ENCODE assay signal across 13 cellular contexts in genomic region chr7:95472521-95473160, GRCh38. TPM values are rescaled to one million over a fixed set of nuclear protein-coding genes. Genes with fewer than 3 reads are reported as not detected.
DNase-seq lines count a peak whose midpoint lies in the region; TF ChIP-seq lines count a peak whose summit lies in the region.
"Had no signal": no experiment of that assay in that cellular context is flagged by ENCODE, and none has a peak within 500 bp of the region (broad histone marks: within the 10 kb centered on the region; RNA-seq: fewer than 3 reads in every experiment).

No MANE protein-coding gene starts in this region.

- no peaks in the 10 kb centered on the region for H3K36me3 Mint-ChIP-seq in CD14-positive monocyte

- no peaks in the 10 kb centered on the region for H3K9me2 ChIP-seq in Karpas-422 (replicated peaks; ENCODE audit: insufficient read depth, low read length)
- no peaks in the 10 kb centered on the region for H3K9me2 ChIP-seq in hepatocyte (replicated peaks; ENCODE audit: insufficient read depth)

- no peak overlapping the region for H3K4me2 ChIP-seq in Karpas-422 (ENCODE audit: low read depth, low read length, poor library complexity, severe bottlenecking)
- H3K4me2 ChIP-seq in hepatocyte: no peak overlapping the region

- no peaks in the 10 kb centered on the region for H3K9me3 Mint-ChIP-seq in CD14-positive monocyte
- H3K9me3 Mint-ChIP-seq: T-helper 1 cell treated with Interleukin-12 subunit alpha and Interleukin-12 subunit beta and Interleukin-4 antibody, amounts not matched to agents 30 μg/mL and 1 μg/mL, for 36 hours had no signal

- no peak overlapping the region for H3K4me3 Mint-ChIP-seq in CD14-positive monocyte
- H3K4me3 Mint-ChIP-seq: T-helper 1 cell treated with Interleukin-12 subunit alpha and Interleukin-12 subunit beta and Interleukin-4 antibody, amounts not matched to agents 30 μg/mL and 1 μg/mL, for 36 hours had no signal

- no peak overlapping the region for H3K9ac ChIP-seq in adipocyte (ENCODE audit: low read length)
- H3K9ac ChIP-seq in Karpas-422 (ENCODE audit: low read length): no peak overlapping the region

- H3K9me3 ChIP-seq in adipocyte (ENCODE audit: control insufficient read depth, low read length) (no peaks in the 10 kb centered on the region), Karpas-422 (ENCODE audit: low read length) (no peaks in the 10 kb centered on the region), hepatocyte (ENCODE audit: low read depth) (no peaks in the 10 kb centered on the region)
- H3K9me3 ChIP-seq: Caco-2 had no signal

- H3K27ac ChIP-seq in Karpas-422 (ENCODE audit: low read length) (no peak overlapping the region), hepatocyte (no peak overlapping the region)

- 37% methylated on average over 8 of the region's 8 CpGs for WGBS in hepatocyte (ENCODE audit: low lambda C conversion rate, missing lambda C conversion rate)

- H3K4me1 Mint-ChIP-seq in CD14-positive monocyte: peaks cover 2% of the 10 kb centered on the region

- peaks cover 5% of the 10 kb centered on the region for H3K4me1 ChIP-seq in adipocyte (ENCODE audit: control insufficient read depth, insufficient read depth, low read length)
- H3K4me1 ChIP-seq in Karpas-422 (ENCODE audit: low read length): no peaks in the 10 kb centered on the region
- no peaks in the 10 kb centered on the region for H3K4me1 ChIP-seq in hepatocyte (ENCODE audit: insufficient read depth)

- H3K27me3 ChIP-seq in adipocyte (replicated peaks; ENCODE audit: control insufficient read depth, insufficient read depth, low read length): no peaks in the 10 kb centered on the region
- no peaks in the 10 kb centered on the region for H3K27me3 ChIP-seq in Karpas-422 (ENCODE audit: low read length)
- no peaks in the 10 kb centered on the region for H3K27me3 ChIP-seq in hepatocyte

- H3K4me3 ChIP-seq in adipocyte (ENCODE audit: low read length): no peak overlapping the region
- H3K4me3 ChIP-seq in Karpas-422 (ENCODE audit: low read length): no peak overlapping the region
- no peak overlapping the region for H3K4me3 ChIP-seq in hepatocyte

- H3K27ac Mint-ChIP-seq in CD14-positive monocyte: no peak overlapping the region
- H3K27ac Mint-ChIP-seq: T-helper 1 cell treated with Interleukin-12 subunit alpha and Interleukin-12 subunit beta and Interleukin-4 antibody, amounts not matched to agents 30 μg/mL and 1 μg/mL, for 36 hours had no signal

- intact Hi-C loops in CD14-positive monocyte (cut with micrococcal nuclease): loop anchor here in 1 of 2 donors (10.0 kb wide), 1 partner anchor 1028 kb away; no protein-coding TSS in a partner anchor

- DNase-seq in AG08395 (ENCODE audit: low spot score) (peak; percentile 30), HK-2 (ENCODE audit: unreplicated experiment) (peak; percentile 53), adipocyte (ENCODE audit: low read depth) (peak; percentile 41), islet precursor cell (peak; percentile 91), Karpas-422 (no peak), RKO (ENCODE audit: low spot score) (no peak), hepatocyte (ENCODE audit: low spot score) (no peak), CD14-positive monocyte (ENCODE audit: low spot score) (no peak)
- DNase-seq: Caco-2; central memory CD4-positive, alpha-beta T cell; hippocampal formation; stimulated activated CD4-positive, alpha-beta T cell treated with anti-CD3 and anti-CD28 coated beads, Interleukin-2, amount 100 ng/mL, for 48 hours had no signal

- H3K36me3 ChIP-seq in adipocyte (ENCODE audit: control insufficient read depth, insufficient read depth, low read length, severe bottlenecking): no peaks in the 10 kb centered on the region
- H3K36me3 ChIP-seq in Karpas-422 (ENCODE audit: insufficient read depth, low read length): no peaks in the 10 kb centered on the region
- no peaks in the 10 kb centered on the region for H3K36me3 ChIP-seq in hepatocyte (replicated peaks; ENCODE audit: insufficient read depth, low read depth)

- TF ChIP-seq CTCF in hepatocyte (IDR thresholded peaks at IDR 0.05; ENCODE audit: poor library complexity) (no peak), CD14-positive monocyte (IDR thresholded peaks at IDR 0.05) (no peak)

- H3K79me2 ChIP-seq in Karpas-422 (ENCODE audit: low read length): no peaks in the 10 kb centered on the region
- H3K79me2 ChIP-seq in hepatocyte: no peaks in the 10 kb centered on the region

- no peak overlapping the region for H2AFZ ChIP-seq in Karpas-422 (ENCODE audit: low read length)
- no peak overlapping the region for H2AFZ ChIP-seq in hepatocyte

- H4K20me1 ChIP-seq in Karpas-422 (ENCODE audit: insufficient read depth, low read depth, low read length) (no peaks in the 10 kb centered on the region), hepatocyte (ENCODE audit: insufficient read depth, poor library complexity, severe bottlenecking) (no peaks in the 10 kb centered on the region)

- H3K27me3 Mint-ChIP-seq in CD14-positive monocyte (ENCODE audit: low read depth in 3 of 3): no peaks in the 10 kb centered on the region

RNA-seq across cellular contexts. Expression of gene ASB4, which starts 13.1 kb away (rescaled TPM):
- total RNA-seq in Karpas-422 (2014; rRNA removed; shearing (Covaris generic); ENCODE audit: low replicate concordance): not detected in 2 replicates
- total RNA-seq in hepatocyte: 0.03 and 0.08 TPM in 2 replicates
- polyA plus RNA-seq in hepatocyte (0.35 TPM in 1 of 2 replicates, not detected in the other), CD14-positive monocyte (not detected)
- total RNA-seq: Caco-2 had no signal

RNA-seq across cellular contexts. Expression of gene PON2, which starts 37.8 kb away (rescaled TPM):
- total RNA-seq in Karpas-422 (2014; rRNA removed; shearing (Covaris generic); ENCODE audit: low replicate concordance): not detected in 2 replicates
- 292 and 337 TPM in 2 replicates for total RNA-seq in hepatocyte
- 244 and 273 TPM in 2 replicates for polyA plus RNA-seq in hepatocyte
- 10 to 100 TPM; 11.5 to 14.4 TPM for polyA plus RNA-seq in CD14-positive monocyte

Comparison
In these comparisons a context has a peak if more than half of its experiments do, and no peak if none do; other contexts are left out.
1. DNase-seq: peak in AG08395 (single experiment), HK-2 (single experiment), adipocyte (single experiment) and islet precursor cell (single experiment); none in Karpas-422 (single experiment), RKO (single experiment), hepatocyte (single experiment) and CD14-positive monocyte (single experiment).
2. RNA of gene PON2, which starts 37.8 kb away (total RNA-seq): 292 to 337 TPM in hepatocyte; not detected in Karpas-422; every median in the first group is over 100 times any median in the second.